Comparison of ENCODE assay signal across 1 cellular context in genomic region chr11:132064987-132065620, GRCh38.
TF ChIP-seq lines count a peak whose summit lies in the region.

No MANE protein-coding gene starts in this region.

TF ChIP-seq in HepG2, 621 proteins besides CTCF, POLR2A, EP300 and RAD21 (continued from another document):
- TF ChIP-seq KIAA2018 (CRISPR knock-in tag; IDR thresholded peaks at IDR 0.05; ENCODE audit: borderline replicate concordance) (no peak), ZNF780A (CRISPR knock-in tag; IDR thresholded peaks at IDR 0.05) (no peak), BCL3 (CRISPR knock-in tag; IDR thresholded peaks at IDR 0.05) (no peak), STAT6 (CRISPR knock-in tag; IDR thresholded peaks at IDR 0.05; ENCODE audit: borderline replicate concordance) (no peak), MAFF (IDR thresholded peaks at IDR 0.05; ENCODE audit: low read depth, low read length) (no peak), ZEB1 (IDR thresholded peaks at IDR 0.05; ENCODE audit: insufficient replicate concordance, low read depth) (no peak), TP53 (CRISPR knock-in tag; conservative IDR thresholded peaks at IDR 0.05) (no peak), ZNF660 (CRISPR knock-in tag; IDR thresholded peaks at IDR 0.05; ENCODE audit: borderline replicate concordance, low read depth) (no peak), REST (IDR thresholded peaks at IDR 0.05; ENCODE audit: borderline replicate concordance in 1 of 2, low read depth in 1 of 2, low read length in 2 of 2) (no peak), DBP (CRISPR knock-in tag; IDR thresholded peaks at IDR 0.05; ENCODE audit: not compliant biosample characterization) (no peak), ZNF235 (CRISPR knock-in tag; IDR thresholded peaks at IDR 0.05; ENCODE audit: borderline replicate concordance) (no peak), POLR2AphosphoS5 (IDR thresholded peaks at IDR 0.05; ENCODE audit: low read depth, low read length) (no peak)
